In the genomic region with DNA sequence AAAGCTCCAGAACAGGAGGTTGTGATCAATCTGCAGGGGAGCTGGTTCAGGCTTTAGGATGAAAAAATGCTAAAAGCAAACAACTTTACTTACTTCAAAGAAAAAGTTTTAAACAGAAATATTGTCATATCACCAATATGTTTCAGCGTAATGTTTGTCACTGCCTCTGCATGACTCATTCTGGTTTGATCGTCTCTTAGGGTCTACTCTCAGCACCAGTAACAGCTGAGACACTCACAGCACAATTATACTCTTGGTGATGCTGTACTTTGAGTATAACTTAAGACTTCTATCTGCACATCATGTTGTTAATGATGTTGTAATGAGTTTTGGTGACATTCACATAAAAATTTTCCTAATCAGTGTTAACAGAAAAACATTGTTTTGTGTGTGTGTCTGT, we compare ENCODE assay signal across 21 cellular contexts.
"Had no signal": no experiment of that assay in that cellular context is flagged by ENCODE, and none has a peak within 500 bp of the region (broad histone marks: within the 10 kb centered on the region; RNA-seq: fewer than 3 reads in every experiment).

No MANE protein-coding gene starts in this region.

- H3K4me3 Mint-ChIP-seq: activated T-cell treated with anti-CD3 and anti-CD28 coated beads, Interleukin-2, amount 50 U/mL, for 24 hours; activated T-helper 17 cell treated with anti-CD3 and anti-CD28 coated beads, Interleukin-2, amount 50 U/mL, for 72 hours; endodermal cell; naive thymus-derived CD8-positive, alpha-beta T cell; neural progenitor cell; stimulated activated naive CD8-positive, alpha-beta T cell treated with anti-CD3 and anti-CD28 coated beads, Interleukin-15, Interleukin-2, amounts not matched to agents 100 ng/mL and 50 ng/mL, for 24 hours had no signal

- H3K9ac ChIP-seq: neural progenitor cell had no signal

- H2AFZ ChIP-seq: neural progenitor cell had no signal

- H3K36me3 Mint-ChIP-seq: activated naive CD4-positive, alpha-beta T cell treated with anti-CD3 and anti-CD28 coated beads, Interleukin-2, amount 50 U/mL, for 72 hours; naive thymus-derived CD8-positive, alpha-beta T cell; neural progenitor cell had no signal

- DNase-seq: activated CD4-positive, alpha-beta T cell treated with anti-CD3 and anti-CD28 coated beads for 1 hour; activated CD4-positive, alpha-beta T cell treated with anti-CD3 and anti-CD28 coated beads, Interleukin-2, amount 50 U/mL, for 4 hours; activated CD8-positive, alpha-beta memory T cell treated with anti-CD3 and anti-CD28 coated beads for 24 hours; activated CD8-positive, alpha-beta memory T cell treated with anti-CD3 and anti-CD28 coated beads, Interleukin-2, amount 50 U/mL, for 4 hours; activated T-cell treated with anti-CD3 and anti-CD28 coated beads, Interleukin-2, amount 50 U/mL, for 24 hours; adrenal gland; cortex of kidney; endodermal cell; lower lobe of right lung; naive thymus-derived CD8-positive, alpha-beta T cell; retina; stimulated activated CD4-positive, alpha-beta T cell treated with anti-CD3 and anti-CD28 coated beads, Interleukin-1b, Interleukin-23, amount 100 ng/mL, for 48 hours; substantia nigra; thyroid gland; upper lobe of right lung had no signal

- H3K9me3 Mint-ChIP-seq: activated T-cell treated with anti-CD3 and anti-CD28 coated beads, Interleukin-2, amount 50 U/mL, for 24 hours; activated T-helper 17 cell treated with anti-CD3 and anti-CD28 coated beads, Interleukin-2, amount 50 U/mL, for 72 hours; stimulated activated naive CD8-positive, alpha-beta T cell treated with anti-CD3 and anti-CD28 coated beads, Interleukin-15, Interleukin-2, amounts not matched to agents 100 ng/mL and 50 ng/mL, for 24 hours had no signal

- H3K4me3 ChIP-seq: adrenal gland, lower lobe of right lung, neural progenitor cell, thyroid gland, upper lobe of right lung had no signal

- H3K27ac ChIP-seq: adrenal gland, lower lobe of right lung, neural progenitor cell, thyroid gland, upper lobe of right lung, VCaP had no signal

- H3K27me3 ChIP-seq: adrenal gland, neural progenitor cell, thyroid gland, upper lobe of right lung had no signal

- H3K4me2 ChIP-seq: neural progenitor cell had no signal

- H3K27ac Mint-ChIP-seq: activated naive CD4-positive, alpha-beta T cell treated with anti-CD3 and anti-CD28 coated beads, Interleukin-2, amount 50 U/mL, for 72 hours; activated T-cell treated with anti-CD3 and anti-CD28 coated beads, Interleukin-2, amount 50 U/mL, for 24 hours; activated T-helper 17 cell treated with anti-CD3 and anti-CD28 coated beads, Interleukin-2, amount 50 U/mL, for 72 hours; endodermal cell; neural progenitor cell; stimulated activated naive CD8-positive, alpha-beta T cell treated with anti-CD3 and anti-CD28 coated beads, Interleukin-15, Interleukin-2, amounts not matched to agents 100 ng/mL and 50 ng/mL, for 24 hours had no signal

- H3K9me3 ChIP-seq: adrenal gland, lower lobe of right lung, thyroid gland, upper lobe of right lung had no signal

- H3K4me1 Mint-ChIP-seq: activated T-helper 17 cell treated with anti-CD3 and anti-CD28 coated beads, Interleukin-2, amount 50 U/mL, for 72 hours; endodermal cell; naive thymus-derived CD8-positive, alpha-beta T cell; neural progenitor cell had no signal

- H3K4me1 ChIP-seq: adrenal gland, lower lobe of right lung, thyroid gland, upper lobe of right lung had no signal

- ATAC-seq: activated naive CD4-positive, alpha-beta T cell treated with anti-CD3 and anti-CD28 coated beads, Interleukin-2, amount 50 U/mL, for 72 hours; activated T-helper 17 cell treated with anti-CD3 and anti-CD28 coated beads, Interleukin-2, amount 50 U/mL, for 72 hours; left lobe of liver; lower lobe of right lung; naive thymus-derived CD8-positive, alpha-beta T cell; upper lobe of right lung had no signal

- H3K36me3 ChIP-seq: adrenal gland, lower lobe of right lung, neural progenitor cell, thyroid gland, upper lobe of right lung had no signal
